In the genomic region with DNA sequence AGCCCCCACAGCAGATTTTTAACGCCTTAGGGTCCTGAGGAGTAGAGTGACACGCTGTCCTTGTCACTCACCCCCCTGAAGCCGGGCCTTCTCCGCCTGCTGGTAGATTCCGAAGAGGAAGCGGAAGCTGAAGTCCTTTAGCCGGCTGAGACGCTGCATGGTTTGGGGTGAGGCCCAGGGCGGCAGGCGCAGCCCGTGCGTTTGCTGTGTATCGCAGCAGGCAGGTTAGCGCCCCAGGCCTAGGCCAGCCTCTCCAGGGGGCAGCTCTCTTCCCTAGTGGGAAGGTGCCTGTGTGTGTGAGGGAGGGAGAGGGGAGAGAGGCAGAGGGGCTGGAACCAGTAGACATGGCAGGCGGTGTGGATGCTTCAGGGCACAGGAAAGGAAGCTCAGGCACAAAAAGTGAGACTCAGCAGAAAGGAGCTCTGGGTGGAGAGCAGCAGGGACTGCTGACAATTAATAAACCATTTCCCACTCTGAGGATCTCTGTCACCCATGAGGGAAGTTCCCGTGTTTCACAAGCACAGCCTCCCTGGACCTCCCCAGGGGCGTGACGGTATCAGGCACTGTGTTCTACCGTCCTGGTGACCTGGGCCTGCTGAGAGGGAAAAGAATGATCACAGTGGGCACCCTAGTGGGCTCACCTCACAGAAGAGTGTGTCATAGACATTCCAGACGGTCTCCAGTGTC, we compare ENCODE assay signal across 1 cellular context.
TF ChIP-seq lines count a peak whose summit lies in the region.

No MANE protein-coding gene starts in this region.

TF ChIP-seq in WTC11, 78 proteins besides CTCF, POLR2A, EP300 and RAD21 (continued from another document):
- TF ChIP-seq ZMAT4 (CRISPR knock-in tag; IDR thresholded peaks at IDR 0.05) = no peak
- TF ChIP-seq, protein P1, sequence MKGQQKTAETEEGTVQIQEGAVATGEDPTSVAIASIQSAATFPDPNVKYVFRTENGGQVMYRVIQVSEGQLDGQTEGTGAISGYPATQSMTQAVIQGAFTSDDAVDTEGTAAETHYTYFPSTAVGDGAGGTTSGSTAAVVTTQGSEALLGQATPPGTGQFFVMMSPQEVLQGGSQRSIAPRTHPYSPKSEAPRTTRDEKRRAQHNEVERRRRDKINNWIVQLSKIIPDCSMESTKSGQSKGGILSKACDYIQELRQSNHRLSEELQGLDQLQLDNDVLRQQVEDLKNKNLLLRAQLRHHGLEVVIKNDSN (CRISPR knock-in tag; IDR thresholded peaks at IDR 0.05) = no peak
- TF ChIP-seq TEAD1 (CRISPR knock-in tag; IDR thresholded peaks at IDR 0.05) = no peak
- TF ChIP-seq, protein P2, sequence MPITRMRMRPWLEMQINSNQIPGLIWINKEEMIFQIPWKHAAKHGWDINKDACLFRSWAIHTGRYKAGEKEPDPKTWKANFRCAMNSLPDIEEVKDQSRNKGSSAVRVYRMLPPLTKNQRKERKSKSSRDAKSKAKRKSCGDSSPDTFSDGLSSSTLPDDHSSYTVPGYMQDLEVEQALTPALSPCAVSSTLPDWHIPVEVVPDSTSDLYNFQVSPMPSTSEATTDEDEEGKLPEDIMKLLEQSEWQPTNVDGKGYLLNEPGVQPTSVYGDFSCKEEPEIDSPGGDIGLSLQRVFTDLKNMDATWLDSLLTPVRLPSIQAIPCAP (CRISPR knock-in tag; IDR thresholded peaks at IDR 0.05) = no peak
- TF ChIP-seq, protein P3, sequence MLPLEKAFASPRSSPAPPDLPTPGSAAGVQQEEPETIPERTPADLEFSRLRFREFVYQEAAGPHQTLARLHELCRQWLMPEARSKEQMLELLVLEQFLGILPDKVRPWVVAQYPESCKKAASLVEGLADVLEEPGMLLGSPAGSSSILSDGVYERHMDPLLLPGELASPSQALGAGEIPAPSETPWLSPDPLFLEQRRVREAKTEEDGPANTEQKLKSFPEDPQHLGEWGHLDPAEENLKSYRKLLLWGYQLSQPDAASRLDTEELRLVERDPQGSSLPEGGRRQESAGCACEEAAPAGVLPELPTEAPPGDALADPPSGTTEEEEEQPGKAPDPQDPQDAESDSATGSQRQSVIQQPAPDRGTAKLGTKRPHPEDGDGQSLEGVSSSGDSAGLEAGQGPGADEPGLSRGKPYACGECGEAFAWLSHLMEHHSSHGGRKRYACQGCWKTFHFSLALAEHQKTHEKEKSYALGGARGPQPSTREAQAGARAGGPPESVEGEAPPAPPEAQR (CRISPR knock-in tag; IDR thresholded peaks at IDR 0.05) = no peak
- TF ChIP-seq CDX4 (CRISPR knock-in tag; IDR thresholded peaks at IDR 0.05; ENCODE audit: borderline replicate concordance) = no peak
- no peak for TF ChIP-seq ETV6 (CRISPR knock-in tag; IDR thresholded peaks at IDR 0.05)
- no peak for TF ChIP-seq GTF2I (CRISPR knock-in tag; conservative IDR thresholded peaks at IDR 0.05)
- TF ChIP-seq FOXK1 (CRISPR knock-in tag; IDR thresholded peaks at IDR 0.05) = no peak
